In the genomic region with DNA sequence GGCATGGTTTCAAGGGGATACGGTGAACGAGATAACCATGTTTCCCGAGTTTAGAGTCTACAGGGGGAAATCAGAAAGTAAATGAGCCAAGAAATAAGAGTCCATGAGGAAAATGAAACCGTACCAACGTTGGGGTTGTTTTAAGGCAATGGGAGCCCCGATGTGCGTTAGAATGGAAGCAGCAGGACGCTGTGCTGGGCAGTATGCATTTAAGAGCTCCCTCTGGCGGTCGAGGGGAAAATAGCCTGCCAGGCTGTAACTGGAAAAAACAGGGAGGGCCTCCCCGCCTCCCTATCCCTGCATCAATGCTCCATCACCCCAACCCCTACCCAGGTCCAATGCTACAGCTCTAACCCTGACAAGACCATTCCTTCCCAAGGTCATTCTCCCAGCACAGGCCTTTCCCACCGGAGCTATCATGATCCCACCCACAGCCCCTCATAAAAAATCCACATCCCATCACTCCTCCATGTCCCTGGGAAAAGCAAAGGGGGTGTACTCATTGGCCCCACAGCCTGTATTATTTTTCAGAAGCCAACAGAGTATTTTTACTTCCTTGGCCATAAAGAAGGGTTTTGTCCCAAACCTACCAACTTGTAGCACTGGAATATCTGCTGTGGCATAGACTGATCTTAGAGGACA, we compare ENCODE assay signal across 8 cellular contexts.
DNase-seq lines count a peak whose midpoint lies in the region; ATAC-seq and TF ChIP-seq lines count a peak whose summit lies in the region.

No MANE protein-coding gene starts in this region.

- peak; percentile 49 to 83 (median 76) for TF ChIP-seq CTCF in esophagus squamous epithelium (IDR thresholded peaks at IDR 0.05)

- no peak overlapping the region for H3K27ac Mint-ChIP-seq in activated CD4-positive, alpha-beta T cell treated with anti-CD3 and anti-CD28 coated beads, Interleukin-2, amount 10 ng/mL, durations not matched to agents 7 days and 5 days

- intact Hi-C loops in Right ventricle myocardium inferior (cut with DNase I) (loop anchor here (1.0 to 5.0 kb wide), 3 partner anchors 220 to 375 kb away; no protein-coding TSS in a partner anchor), cardiac septum (cut with DNase I) (loop anchor here (2.0 to 10.0 kb wide), 3 partner anchors 221 to 353 kb away; no protein-coding TSS in a partner anchor), esophagus squamous epithelium (cut with DNase I) (loop anchor here (5.0 to 10.0 kb wide), 2 partner anchors 220 to 353 kb away; no protein-coding TSS in a partner anchor)

- H2BK12ac ChIP-seq in neuronal stem cell (ENCODE audit: low read length) = no peak overlapping the region

- H3K14ac ChIP-seq in neuronal stem cell (ENCODE audit: low read length) = no peak overlapping the region

- no peak overlapping the region for H2BK5ac ChIP-seq in neuronal stem cell (ENCODE audit: low read length)

- peaks cover 0 to 29% (median 0%) of the 10 kb centered on the region in 4 donors for H3K27me3 ChIP-seq in esophagus squamous epithelium
- peaks cover 0 to 9% (median 0%) of the 10 kb centered on the region in 3 experiments for H3K27me3 ChIP-seq in neuronal stem cell (ENCODE audit: control insufficient read depth in 3 of 3, insufficient read depth in 3 of 3, low read depth in 1 of 3, low read length in 3 of 3)

- H3K27ac ChIP-seq in esophagus squamous epithelium (no peak overlapping the region), neuronal stem cell (replicated peaks; ENCODE audit: low read length) (no peak overlapping the region)

- ATAC-seq in Right ventricle myocardium inferior (peak; percentile 46), GM18511 (IDR thresholded peaks at IDR 0.05; ENCODE audit: unreplicated experiment) (no peak)

- H3K4me3 ChIP-seq in esophagus squamous epithelium (no peak overlapping the region), neuronal stem cell (ENCODE audit: low read length in 2 of 2) (no peak overlapping the region)

- no peak overlapping the region for H4K91ac ChIP-seq in neuronal stem cell (ENCODE audit: low read depth, low read length, poor library complexity)

- H3K9me3 Mint-ChIP-seq in activated CD4-positive, alpha-beta T cell treated with anti-CD3 and anti-CD28 coated beads, Interleukin-2, amount 10 ng/mL, durations not matched to agents 7 days and 5 days = no peaks in the 10 kb centered on the region

- H3K27me3 Mint-ChIP-seq in activated CD4-positive, alpha-beta T cell treated with anti-CD3 and anti-CD28 coated beads, Interleukin-2, amount 10 ng/mL, durations not matched to agents 7 days and 5 days = no peaks in the 10 kb centered on the region

- no peak overlapping the region for H2BK15ac ChIP-seq in neuronal stem cell (ENCODE audit: low read length)

- POLR2A ChIA-PET in activated CD4-positive, alpha-beta T cell treated with anti-CD3 and anti-CD28 coated beads, Interleukin-2, amount 10 ng/mL, durations not matched to agents 7 days and 5 days (lab: Charles Lee) = no interaction called here

- DNase-seq in Right ventricle myocardium inferior (ENCODE audit: missing footprints) (peak; percentile 72), cardiac septum (ENCODE audit: low spot score) (no peak), NCI-H1694 treated with DMSO at 0.1 percent for 48 hours (lab: John Stamatoyannopoulos, UW) (peak; percentile 36), esophagus squamous epithelium (lab: John Stamatoyannopoulos, UW) (no peak), neuronal stem cell (ENCODE audit: low spot score) (peak; percentile 47), ureter (ENCODE audit: low spot score) (peak; percentile 52)
- DNase-seq in activated CD4-positive, alpha-beta T cell treated with anti-CD3 and anti-CD28 coated beads, Interleukin-2, amount 10 ng/mL, durations not matched to agents 7 days and 5 days = peak; percentile 43

- H3K36me3 ChIP-seq in esophagus squamous epithelium (no peaks in the 10 kb centered on the region), neuronal stem cell (replicated peaks in 1 of 2; ENCODE audit: control insufficient read depth in 2 of 2, insufficient read depth in 2 of 2, low read length in 2 of 2) (no peaks in the 10 kb centered on the region)

- no peaks in the 10 kb centered on the region for H3K79me1 ChIP-seq in neuronal stem cell (ENCODE audit: low read depth, low read length)

- CTCF ChIA-PET in activated CD4-positive, alpha-beta T cell treated with anti-CD3 and anti-CD28 coated beads, Interleukin-2, amount 10 ng/mL, durations not matched to agents 7 days and 5 days (lab: Charles Lee) = interaction anchor here (0.6 to 0.7 kb wide), 2 partner anchors 220 to 351 kb away, joined by 3 read pairs; no protein-coding TSS in a partner anchor

- H3K18ac ChIP-seq in neuronal stem cell (ENCODE audit: low read length) = no peak overlapping the region

- WGBS in esophagus squamous epithelium, 2 donors = 15 to 28% methylated on average over 10 to 12 of the region's 12 CpGs
- WGBS in neuronal stem cell (ENCODE audit: extremely low coverage in 2 of 2, insufficient read length in 2 of 2, insufficient replicate concordance in 1 of 2), 2 donors = no CpG with 5 or more reads among the region's 12 CpGs

- H3K9me3 ChIP-seq in esophagus squamous epithelium = no peaks in the 10 kb centered on the region
- peaks cover 0 to 2% of the 10 kb centered on the region in 2 donors for H3K9me3 ChIP-seq in neuronal stem cell (replicated peaks in 1 of 2; ENCODE audit: control insufficient read depth in 2 of 2, insufficient read depth in 1 of 2, low read depth in 1 of 2, low read length in 2 of 2)

- no peak overlapping the region for H3K4ac ChIP-seq in neuronal stem cell (ENCODE audit: low read length)

- H3K4me1 ChIP-seq in esophagus squamous epithelium (peaks cover 0 to 17% (median 10%) of the 10 kb centered on the region in 3 donors), neuronal stem cell (ENCODE audit: control insufficient read depth in 2 of 2, insufficient read depth in 1 of 2, low read depth in 1 of 2, low read length in 2 of 2) (peaks cover 0 to 1% of the 10 kb centered on the region in 2 donors)

- no peak for TF ChIP-seq POLR2A in esophagus squamous epithelium (IDR thresholded peaks at IDR 0.05)

- no peak overlapping the region for H2AK5ac ChIP-seq in neuronal stem cell (ENCODE audit: low read depth, low read length)

- no peak overlapping the region for H4K8ac ChIP-seq in neuronal stem cell (ENCODE audit: low read depth, low read length)

- H3K4me3 Mint-ChIP-seq in activated CD4-positive, alpha-beta T cell treated with anti-CD3 and anti-CD28 coated beads, Interleukin-2, amount 10 ng/mL, durations not matched to agents 7 days and 5 days = no peak overlapping the region

- no peak overlapping the region for H2AFZ ChIP-seq in neuronal stem cell (ENCODE audit: low read length)

- H3K23ac ChIP-seq in neuronal stem cell (ENCODE audit: low read depth, low read length, poor library complexity) = no peak overlapping the region

- H3K4me2 ChIP-seq in neuronal stem cell (ENCODE audit: insufficient read depth, low read length, poor library complexity, severe bottlenecking) = no peak overlapping the region

- H3K4me1 Mint-ChIP-seq in activated CD4-positive, alpha-beta T cell treated with anti-CD3 and anti-CD28 coated beads, Interleukin-2, amount 10 ng/mL, durations not matched to agents 7 days and 5 days = no peaks in the 10 kb centered on the region

- no peak overlapping the region for H2BK120ac ChIP-seq in neuronal stem cell (ENCODE audit: low read depth, low read length)

- no peaks in the 10 kb centered on the region for H3K36me3 Mint-ChIP-seq in activated CD4-positive, alpha-beta T cell treated with anti-CD3 and anti-CD28 coated beads, Interleukin-2, amount 10 ng/mL, durations not matched to agents 7 days and 5 days (ENCODE audit: low read depth)

- no peak overlapping the region for H3K9ac ChIP-seq in neuronal stem cell (ENCODE audit: low read depth, low read length, poor library complexity)

Comparison
In these comparisons a context has a peak if more than half of its experiments do, and no peak if none do; other contexts are left out.
1. DNase-seq: peak in Right ventricle myocardium inferior (single experiment), NCI-H1694 treated with DMSO at 0.1 percent for 48 hours (single experiment), activated CD4-positive, alpha-beta T cell treated with anti-CD3 and anti-CD28 coated beads, Interleukin-2, amount 10 ng/mL, durations not matched to agents 7 days and 5 days (single experiment), neuronal stem cell (single experiment) and ureter (single experiment); none in cardiac septum (single experiment) and esophagus squamous epithelium (single experiment).